In genomic region chr6:90978046-90978445, GRCh38 we compare ENCODE assay signal across 22 cellular contexts.
DNase-seq lines count a peak whose midpoint lies in the region; ATAC-seq and TF ChIP-seq lines count a peak whose summit lies in the region.
"Had no signal": no experiment of that assay in that cellular context is flagged by ENCODE, and none has a peak within 500 bp of the region (broad histone marks: within the 10 kb centered on the region; RNA-seq: fewer than 3 reads in every experiment).

No MANE protein-coding gene starts in this region.

- no peaks in the 10 kb centered on the region for H3K27me3 ChIP-seq in sigmoid colon
- H3K27me3 ChIP-seq in foreskin keratinocyte = no peaks in the 10 kb centered on the region
- H3K27me3 ChIP-seq: cardiac muscle cell, esophagus muscularis mucosa, right atrium auricular region had no signal

- no peaks in the 10 kb centered on the region for H3K36me3 Mint-ChIP-seq in chondrocyte (ENCODE audit: low read depth)
- H3K36me3 Mint-ChIP-seq: mesothelial cell of epicardium had no signal

- DNase-seq in chondrocyte (ENCODE audit: low spot score) = no peak
- no peak for DNase-seq in stimulated activated CD4-positive, alpha-beta T cell treated with anti-CD3 and anti-CD28 coated beads, Interleukin-1b, Interleukin-23, amount 100 ng/mL, for 48 hours
- no peak for DNase-seq in RKO (ENCODE audit: low spot score)
- DNase-seq in sigmoid colon = no peak
- no peak for DNase-seq in foreskin keratinocyte
- DNase-seq: activated CD8-positive, alpha-beta T cell treated with anti-CD3 and anti-CD28 coated beads for 36 hours; DMS79; GM23248; head of caudate nucleus; KG1; NCI-H1092 treated with DMSO at 0.1 percent for 48 hours; NCI-H2171; T-helper 1 cell; WERI-Rb-1 had no signal

- no peaks in the 10 kb centered on the region for H3K27me3 Mint-ChIP-seq in chondrocyte (ENCODE audit: low read depth)
- H3K27me3 Mint-ChIP-seq: activated CD8-positive, alpha-beta T cell treated with anti-CD3 and anti-CD28 coated beads for 36 hours had no signal

- intact Hi-C loops in sigmoid colon (cut with DNase I) = no loop called here

- no peak for TF ChIP-seq EP300 in sigmoid colon (IDR thresholded peaks at IDR 0.05)

- H3K4me1 ChIP-seq in sigmoid colon = no peaks in the 10 kb centered on the region
- no peaks in the 10 kb centered on the region for H3K4me1 ChIP-seq in foreskin keratinocyte
- H3K4me1 ChIP-seq: esophagus muscularis mucosa, right atrium auricular region had no signal

- no peaks in the 10 kb centered on the region for H3K9me3 Mint-ChIP-seq in chondrocyte (ENCODE audit: low read depth)
- H3K9me3 Mint-ChIP-seq: activated CD8-positive, alpha-beta T cell treated with anti-CD3 and anti-CD28 coated beads for 36 hours had no signal

- H3K4me1 Mint-ChIP-seq in chondrocyte (ENCODE audit: low read depth) = peaks cover 19% of the 10 kb centered on the region
- H3K4me1 Mint-ChIP-seq: neural crest cell had no signal

- no peaks in the 10 kb centered on the region for H3K9me3 ChIP-seq in sigmoid colon
- H3K9me3 ChIP-seq: esophagus muscularis mucosa, right atrium auricular region had no signal

- WGBS in sigmoid colon, 2 donors = 28 to 44% methylated on average over 4 of the region's 4 CpGs

- TF ChIP-seq CTCF in chondrocyte (IDR thresholded peaks at IDR 0.05) (no peak), sigmoid colon (IDR thresholded peaks at IDR 0.05) (no peak), foreskin keratinocyte (conservative IDR thresholded peaks at IDR 0.05) (no peak)

- ATAC-seq in GM18499 (IDR thresholded peaks at IDR 0.05; ENCODE audit: insufficient read depth, unreplicated experiment) = peak; percentile 65
- peak; percentile 41 for ATAC-seq in GM19463 (IDR thresholded peaks at IDR 0.05; ENCODE audit: unreplicated experiment)
- peak; percentile 63 for ATAC-seq in HG03159 (IDR thresholded peaks at IDR 0.05; ENCODE audit: unreplicated experiment)
- no peak for ATAC-seq in foreskin keratinocyte
- ATAC-seq: activated CD8-positive, alpha-beta T cell treated with anti-CD3 and anti-CD28 coated beads for 36 hours had no signal

- H3K27ac ChIP-seq in sigmoid colon (no peak overlapping the region), foreskin keratinocyte (no peak overlapping the region)
- H3K27ac ChIP-seq: cardiac muscle cell, esophagus muscularis mucosa, GM23248, right atrium auricular region, WERI-Rb-1 had no signal

- no peak overlapping the region for H3K4me3 ChIP-seq in sigmoid colon
- H3K4me3 ChIP-seq: cardiac muscle cell, esophagus muscularis mucosa, GM23248, right atrium auricular region had no signal

- peak overlapping the region; percentile 60 for H3K27ac Mint-ChIP-seq in chondrocyte (ENCODE audit: unreplicated experiment)
- H3K27ac Mint-ChIP-seq: activated CD8-positive, alpha-beta T cell treated with anti-CD3 and anti-CD28 coated beads for 36 hours; mesothelial cell of epicardium had no signal

- no peaks in the 10 kb centered on the region for H3K36me3 ChIP-seq in sigmoid colon
- H3K36me3 ChIP-seq: cardiac muscle cell, esophagus muscularis mucosa, right atrium auricular region, WERI-Rb-1 had no signal

- no peak overlapping the region for H3K4me3 Mint-ChIP-seq in chondrocyte (ENCODE audit: unreplicated experiment)
- H3K4me3 Mint-ChIP-seq: activated CD8-positive, alpha-beta T cell treated with anti-CD3 and anti-CD28 coated beads for 36 hours; mesothelial cell of epicardium; neural crest cell had no signal

- TF ChIP-seq POLR2A in sigmoid colon (IDR thresholded peaks at IDR 0.05) = no peak
